In the genomic region with DNA sequence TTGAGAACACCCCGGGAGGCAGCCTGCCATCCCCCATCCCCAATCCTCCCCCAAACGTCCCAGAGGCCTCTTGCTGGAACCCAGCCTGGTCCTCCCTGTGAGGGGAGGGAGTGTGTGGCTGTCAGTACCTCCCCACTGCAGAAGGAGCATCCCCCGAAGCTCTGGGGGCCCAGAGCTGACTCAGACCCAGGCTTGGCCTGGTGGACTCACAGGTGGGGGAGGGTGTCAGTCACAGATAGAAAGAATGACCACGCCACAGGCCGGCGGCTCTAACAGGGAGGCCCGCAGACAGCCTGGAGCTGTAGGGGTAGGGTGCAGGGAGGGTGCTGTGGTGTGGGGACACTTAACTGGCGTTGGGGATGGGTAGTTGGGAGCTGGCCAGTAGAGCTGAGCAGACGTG, we compare ENCODE assay signal across 27 cellular contexts. TPM values are rescaled to one million over a fixed set of nuclear protein-coding genes. Genes with fewer than 3 reads are reported as not detected.
"Had no signal": no experiment of that assay in that cellular context is flagged by ENCODE, and none has a peak within 500 bp of the region (broad histone marks: within the 10 kb centered on the region; RNA-seq: fewer than 3 reads in every experiment).

No MANE protein-coding gene starts in this region.

- H3K27ac Mint-ChIP-seq: natural killer cell treated with Interleukin-12 subunit alpha and Interleukin-12 subunit beta and Interleukin-15 and Interleukin-18, amount 100 ng/mL, for 72 hours; nephron progenitor cell; stimulated activated effector memory CD8-positive, alpha-beta T cell treated with anti-CD3 and anti-CD28 coated beads, Interleukin-12 subunit alpha, Interleukin-12 subunit beta, amount 100 ng/mL, for 72 hours; stimulated activated naive CD8-positive, alpha-beta T cell treated with anti-CD3 and anti-CD28 coated beads, Interleukin-15, amount 100 ng/mL, for 72 hours; type B pancreatic cell had no signal

- ATAC-seq: naive thymus-derived CD8-positive, alpha-beta T cell; natural killer cell treated with Interleukin-12 subunit alpha and Interleukin-12 subunit beta and Interleukin-15 and Interleukin-18, amount 100 ng/mL, for 72 hours; pancreas; sciatic nerve; stimulated activated effector memory CD8-positive, alpha-beta T cell treated with anti-CD3 and anti-CD28 coated beads, Interleukin-12 subunit alpha, Interleukin-12 subunit beta, amount 100 ng/mL, for 72 hours; stimulated activated naive CD8-positive, alpha-beta T cell treated with anti-CD3 and anti-CD28 coated beads, Interleukin-15, amount 100 ng/mL, for 72 hours; stimulated activated naive CD8-positive, alpha-beta T cell treated with anti-CD3 and anti-CD28 coated beads, Interleukin-15, Interleukin-2, amounts not matched to agents 100 U/mL and 50 U/mL, for 24 hours; upper lobe of right lung had no signal

- H3K36me3 Mint-ChIP-seq: naive B cell; natural killer cell treated with Interleukin-12 subunit alpha and Interleukin-12 subunit beta and Interleukin-15 and Interleukin-18, amount 100 ng/mL, for 72 hours; stimulated activated effector memory CD8-positive, alpha-beta T cell treated with anti-CD3 and anti-CD28 coated beads, Interleukin-12 subunit alpha, Interleukin-12 subunit beta, amount 100 ng/mL, for 72 hours; type B pancreatic cell had no signal

- H3K27ac ChIP-seq: pancreas, prostate gland, right atrium auricular region, skin epidermis, suprapubic skin, testis, tibial artery, upper lobe of right lung, uterus had no signal

- H3K9me3 Mint-ChIP-seq: naive thymus-derived CD8-positive, alpha-beta T cell; natural killer cell treated with Interleukin-12 subunit alpha and Interleukin-12 subunit beta and Interleukin-15 and Interleukin-18, amount 100 ng/mL, for 72 hours; nephron progenitor cell; neural crest cell; stimulated activated effector memory CD8-positive, alpha-beta T cell treated with anti-CD3 and anti-CD28 coated beads, Interleukin-12 subunit alpha, Interleukin-12 subunit beta, amount 100 ng/mL, for 72 hours; stimulated activated naive CD8-positive, alpha-beta T cell treated with anti-CD3 and anti-CD28 coated beads, Interleukin-15, amount 100 ng/mL, for 72 hours; type B pancreatic cell had no signal

- FAIRE-seq: pancreas had no signal

- H3K27me3 ChIP-seq: pancreas, right atrium auricular region, testis, uterus had no signal

- H3K9me3 ChIP-seq: pancreas, prostate gland, right atrium auricular region, suprapubic skin, testis, tibial artery, upper lobe of right lung, uterus had no signal

- H3K36me3 ChIP-seq: pancreas, prostate gland, right atrium auricular region, suprapubic skin, tibial artery, upper lobe of right lung, uterus had no signal

- H3K4me3 Mint-ChIP-seq: naive B cell; naive thymus-derived CD8-positive, alpha-beta T cell; natural killer cell treated with Interleukin-12 subunit alpha and Interleukin-12 subunit beta and Interleukin-15 and Interleukin-18, amount 100 ng/mL, for 72 hours; nephron progenitor cell; neural crest cell; stimulated activated effector memory CD8-positive, alpha-beta T cell treated with anti-CD3 and anti-CD28 coated beads, Interleukin-12 subunit alpha, Interleukin-12 subunit beta, amount 100 ng/mL, for 72 hours; stimulated activated naive CD8-positive, alpha-beta T cell treated with anti-CD3 and anti-CD28 coated beads, Interleukin-15, amount 100 ng/mL, for 72 hours; type B pancreatic cell had no signal

- H3K4me3 ChIP-seq: pancreas, prostate gland, right atrium auricular region, skin epidermis, suprapubic skin, testis, tibial artery, upper lobe of right lung, uterus had no signal

- H3K4me1 Mint-ChIP-seq: neural crest cell; stimulated activated effector memory CD8-positive, alpha-beta T cell treated with anti-CD3 and anti-CD28 coated beads, Interleukin-12 subunit alpha, Interleukin-12 subunit beta, amount 100 ng/mL, for 72 hours had no signal

- H3K4me1 ChIP-seq: pancreas, prostate gland, testis, upper lobe of right lung had no signal

- DNase-seq: naive B cell; naive thymus-derived CD8-positive, alpha-beta T cell; nephron progenitor cell; occipital lobe; pancreas; retina; stimulated activated CD4-positive, alpha-beta T cell treated with anti-CD3 and anti-CD28 coated beads, Interleukin-15, amount 100 ng/mL, for 24 hours; stimulated activated CD4-positive, alpha-beta T cell treated with anti-CD3 and anti-CD28 coated beads, Interleukin-2, amount 100 ng/mL, for 24 hours; stimulated activated CD4-positive, alpha-beta T cell treated with anti-CD3 and anti-CD28 coated beads, Interleukin-2, amount 100 ng/mL, for 48 hours; stimulated activated CD4-positive, alpha-beta T cell treated with anti-CD3 and anti-CD28 coated beads, Interleukin-4, amount 100 ng/mL, for 24 hours; stimulated activated naive CD4-positive, alpha-beta T cell; stimulated activated naive CD8-positive, alpha-beta T cell treated with anti-CD3 and anti-CD28 coated beads, Interleukin-15, amount 100 ng/mL, for 72 hours; stimulated activated naive CD8-positive, alpha-beta T cell treated with anti-CD3 and anti-CD28 coated beads, Interleukin-15, Interleukin-2, amounts not matched to agents 100 U/mL and 50 U/mL, for 24 hours; substantia nigra; testis; tibial artery; upper lobe of right lung; uterus had no signal

RNA-seq across cellular contexts. Expression of a gene that starts 5.3 kb away (rescaled TPM):
- total RNA-seq: natural killer cell treated with Interleukin-12 subunit alpha and Interleukin-12 subunit beta and Interleukin-15 and Interleukin-18, amount 100 ng/mL, for 72 hours had no signal
- polyA plus RNA-seq: naive thymus-derived CD8-positive, alpha-beta T cell had no signal
